Comparison of ENCODE assay signal across 11 cellular contexts in the genomic region with DNA sequence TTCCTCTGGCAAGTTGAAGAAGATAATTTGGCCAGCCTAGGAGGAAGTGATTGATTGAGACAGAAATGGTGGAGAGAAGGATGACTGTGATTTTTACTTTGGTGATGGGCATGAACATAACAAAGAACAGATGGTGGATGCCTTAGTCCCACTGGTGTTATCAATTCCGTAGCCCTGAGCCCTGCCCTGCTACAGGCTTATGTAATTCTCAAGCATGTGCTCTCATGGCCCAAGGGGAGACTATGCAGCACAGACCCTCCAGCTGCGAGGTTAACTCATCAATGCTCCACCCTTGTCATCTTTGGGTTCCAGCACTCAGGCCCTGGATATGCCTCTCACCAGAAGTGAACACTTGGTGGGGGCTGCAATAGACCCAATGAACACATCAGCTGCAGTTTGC.
DNase-seq lines count a peak whose midpoint lies in the region; ATAC-seq, FAIRE-seq and TF ChIP-seq lines count a peak whose summit lies in the region.
"Had no signal": no experiment of that assay in that cellular context is flagged by ENCODE, and none has a peak within 500 bp of the region (broad histone marks: within the 10 kb centered on the region; RNA-seq: fewer than 3 reads in every experiment).

No MANE protein-coding gene starts in this region.

- H3K27me3 Mint-ChIP-seq in activated CD4-positive, alpha-beta T cell treated with anti-CD3 and anti-CD28 coated beads, Interleukin-2, amount 10 ng/mL, durations not matched to agents 7 days and 5 days: no peaks in the 10 kb centered on the region

- CTCF ChIA-PET in activated CD4-positive, alpha-beta T cell treated with anti-CD3 and anti-CD28 coated beads, Interleukin-2, amount 10 ng/mL, durations not matched to agents 7 days and 5 days (lab: Charles Lee): interaction anchor here (1.0 to 1.8 kb wide), 5 partner anchors 14 to 133 kb away, joined by 3 to 5 read pairs (median 3); a partner anchor contains a TSS
- CTCF ChIA-PET in PC-9 (lab: Charles Lee): no interaction called here
- CTCF ChIA-PET in endothelial cell of umbilical vein (lab: Charles Lee): interaction anchor here (0.8 to 2.5 kb wide), 7 partner anchors 8 to 125 kb away, joined by 3 to 18 read pairs (median 4); a partner anchor contains a TSS

- H3F3A ChIP-seq in PC-9 (ENCODE audit: insufficient read depth, low read depth): no peaks in the 10 kb centered on the region

- H3K4me3 ChIP-seq in PC-9 (no peak overlapping the region), endothelial cell of umbilical vein (replicated peaks in 1 of 3; ENCODE audit: insufficient read depth in 1 of 3, low read depth in 1 of 3, low read length in 3 of 3) (peak overlapping the region in 1 of 3 experiments; percentile 23), spleen (peak overlapping the region in 3 of 8 donors; percentile 8 to 45 (median 14))

- BruUV-seq in PC-9 (replicated peaks; lab: Mats Ljungman, UMichigan) (no TSS peak), endothelial cell of umbilical vein (replicated peaks; lab: Mats Ljungman, UMichigan) (no TSS peak)

- H3K9me3 Mint-ChIP-seq in activated CD4-positive, alpha-beta T cell treated with anti-CD3 and anti-CD28 coated beads, Interleukin-2, amount 10 ng/mL, durations not matched to agents 7 days and 5 days: no peaks in the 10 kb centered on the region

- DNase-seq in activated CD4-positive, alpha-beta T cell treated with anti-CD3 and anti-CD28 coated beads, Interleukin-2, amount 10 ng/mL, durations not matched to agents 7 days and 5 days: no peak
- no peak for DNase-seq in activated CD4-positive, alpha-beta T cell treated with anti-CD3 and anti-CD28 coated beads, Interleukin-2, amount 50 U/mL, for 4 hours
- no peak for DNase-seq in PC-9
- DNase-seq in endothelial cell of umbilical vein (ENCODE audit: low read depth, low spot score): no peak
- DNase-seq in spleen: no peak
- DNase-seq in ureter (ENCODE audit: low spot score): no peak
- no peak for DNase-seq in NCI-H748 treated with DMSO at 0.1 percent for 48 hours (lab: John Stamatoyannopoulos, UW)
- DNase-seq: brain microvascular endothelial cell, NCI-H187 treated with DMSO at 0.1 percent for 48 hours had no signal

- no peaks in the 10 kb centered on the region for H3K9me1 ChIP-seq in endothelial cell of umbilical vein (replicated peaks; ENCODE audit: control insufficient read depth, extremely low read depth, insufficient read depth, low read length)

- ATAC-seq in HG02970 (IDR thresholded peaks at IDR 0.05; ENCODE audit: low FRiP score, unreplicated experiment): no peak

- H3K4me3 Mint-ChIP-seq in activated CD4-positive, alpha-beta T cell treated with anti-CD3 and anti-CD28 coated beads, Interleukin-2, amount 10 ng/mL, durations not matched to agents 7 days and 5 days: peak overlapping the region; percentile 70

- peak overlapping the region; percentile 21 for H3K9ac ChIP-seq in endothelial cell of umbilical vein (replicated peaks; ENCODE audit: extremely low read depth, insufficient read depth, low read length)

- no peak for TF ChIP-seq POLR2A in endothelial cell of umbilical vein (IDR thresholded peaks at IDR 0.05; ENCODE audit: low read depth, low read length)
- TF ChIP-seq POLR2A in spleen (IDR thresholded peaks at IDR 0.05): no peak

- no peak for TF ChIP-seq CTCF in PC-9 (conservative IDR thresholded peaks at IDR 0.05)
- TF ChIP-seq CTCF in endothelial cell of umbilical vein (IDR thresholded peaks at IDR 0.05; ENCODE audit: extremely low read depth in 1 of 2, insufficient read depth in 1 of 2, low read depth in 1 of 2, low read length in 2 of 2): no peak
- TF ChIP-seq CTCF in spleen (IDR thresholded peaks at IDR 0.05 in 8 of 11, conservative IDR thresholded peaks at IDR 0.05 in 3 of 11): no peak

- 53 to 66% (median 63%) methylated on average over 2 of the region's 2 CpGs for WGBS in spleen, 5 donors

- H3K9me2 ChIP-seq in PC-9 (ENCODE audit: insufficient read depth): no peaks in the 10 kb centered on the region

- intact Hi-C loops in PC-9 (cut with micrococcal nuclease; ENCODE audit: unreplicated experiment): no loop called here
- intact Hi-C loops in endothelial cell of umbilical vein (cut with micrococcal nuclease): no loop called here
- intact Hi-C loops in spleen (cut with DNase I; ENCODE audit: low total_unique reads): no loop called here

- no peaks in the 10 kb centered on the region for H3K79me2 ChIP-seq in PC-9 (ENCODE audit: low read depth)
- H3K79me2 ChIP-seq in endothelial cell of umbilical vein (ENCODE audit: control insufficient read depth, insufficient read depth, low read length): no peaks in the 10 kb centered on the region

- H3K4me1 Mint-ChIP-seq in activated CD4-positive, alpha-beta T cell treated with anti-CD3 and anti-CD28 coated beads, Interleukin-2, amount 10 ng/mL, durations not matched to agents 7 days and 5 days: peaks cover 88% of the 10 kb centered on the region

- H2AFZ ChIP-seq in PC-9 (peak overlapping the region; percentile 53; the same call in 1 of the 2 replicates), endothelial cell of umbilical vein (ENCODE audit: low read depth, low read length) (peak overlapping the region; percentile 92)

- H3K4me1 ChIP-seq in PC-9 (replicated peaks; ENCODE audit: insufficient read depth) (0 out of 2 replicates have a peak, but pooled peaks cover under 1% of the 10 kb centered on the region), endothelial cell of umbilical vein (ENCODE audit: control insufficient read depth, extremely low read depth, insufficient read depth, low read length) (peaks cover 53% of the 10 kb centered on the region), spleen (peaks cover 25 to 98% (median 61%) of the 10 kb centered on the region in 6 donors)

- H3K27ac ChIP-seq in PC-9 (no peak overlapping the region), endothelial cell of umbilical vein (ENCODE audit: insufficient read depth, low read depth, low read length) (peak overlapping the region; percentile 42), spleen (peak overlapping the region in 7 of 8 donors; percentile 38 to 81 (median 74))
- H3K27ac ChIP-seq: brain microvascular endothelial cell had no signal

- H3K4me2 ChIP-seq in PC-9 (peak overlapping the region; percentile 34), endothelial cell of umbilical vein (ENCODE audit: insufficient read depth, low read length) (peak overlapping the region; percentile 80)

- H4K20me1 ChIP-seq in PC-9 (ENCODE audit: insufficient read depth) (no peaks in the 10 kb centered on the region), endothelial cell of umbilical vein (replicated peaks; ENCODE audit: control insufficient read depth, extremely low read depth, insufficient read depth, low read length) (no peaks in the 10 kb centered on the region)

- H3K27me3 ChIP-seq in PC-9 (ENCODE audit: insufficient read depth, low read depth) (no peaks in the 10 kb centered on the region), endothelial cell of umbilical vein (ENCODE audit: control insufficient read depth in 2 of 2, insufficient read depth in 2 of 2, low read length in 2 of 2) (no peaks in the 10 kb centered on the region), spleen (replicated peaks in 1 of 7) (no peaks in the 10 kb centered on the region)
- H3K27me3 ChIP-seq: brain microvascular endothelial cell had no signal

- dilution Hi-C loops in endothelial cell of umbilical vein (cut with MboI; ENCODE audit: extremely low pct_ligation_motif_present, low sequenced_read_pairs): no loop called here

- H3K9me3 ChIP-seq in PC-9 (ENCODE audit: insufficient read depth, low read depth) (no peaks in the 10 kb centered on the region), endothelial cell of umbilical vein (replicated peaks; ENCODE audit: control insufficient read depth, insufficient read depth, low read length) (no peaks in the 10 kb centered on the region), spleen (no peaks in the 10 kb centered on the region)

- H3K36me3 ChIP-seq in PC-9 (ENCODE audit: low read depth): no peaks in the 10 kb centered on the region
- H3K36me3 ChIP-seq in endothelial cell of umbilical vein (ENCODE audit: control insufficient read depth in 2 of 2, extremely low read depth in 1 of 2, insufficient read depth in 2 of 2, low read length in 2 of 2): no peaks in the 10 kb centered on the region
- H3K36me3 ChIP-seq in spleen: no peaks in the 10 kb centered on the region
- H3K36me3 ChIP-seq: brain microvascular endothelial cell had no signal

- POLR2A ChIA-PET in activated CD4-positive, alpha-beta T cell treated with anti-CD3 and anti-CD28 coated beads, Interleukin-2, amount 10 ng/mL, durations not matched to agents 7 days and 5 days (lab: Charles Lee): interaction anchor here (0.6 to 1.5 kb wide), 3 partner anchors 38 to 223 kb away, joined by 4 read pairs; no protein-coding TSS in a partner anchor
- POLR2A ChIA-PET in PC-9 (lab: Charles Lee; ENCODE audit: unreplicated experiment): no interaction called here
- POLR2A ChIA-PET in endothelial cell of umbilical vein (lab: Charles Lee): interaction anchor here (1.0 kb wide), 1 partner anchor 125 kb away, joined by 3 read pairs; a partner anchor contains a TSS

- FAIRE-seq in endothelial cell of umbilical vein (lab: Jason Lieb, UNC): no peak
- FAIRE-seq: RCC 7860 had no signal

- peaks cover 30% of the 10 kb centered on the region for H3K36me3 Mint-ChIP-seq in activated CD4-positive, alpha-beta T cell treated with anti-CD3 and anti-CD28 coated beads, Interleukin-2, amount 10 ng/mL, durations not matched to agents 7 days and 5 days (ENCODE audit: low read depth)

- H3K27ac Mint-ChIP-seq in activated CD4-positive, alpha-beta T cell treated with anti-CD3 and anti-CD28 coated beads, Interleukin-2, amount 10 ng/mL, durations not matched to agents 7 days and 5 days: peak overlapping the region; percentile 94

TF ChIP-seq in endothelial cell of umbilical vein, 7 proteins besides CTCF, POLR2A, EP300 and RAD21:
- TF ChIP-seq MYC (IDR thresholded peaks at IDR 0.05; ENCODE audit: low read depth, low read length): no peak
- no peak for TF ChIP-seq POLR2AphosphoS5 (IDR thresholded peaks at IDR 0.05; ENCODE audit: insufficient read depth, low read depth, low read length)
- TF ChIP-seq EZH2 (IDR thresholded peaks at IDR 0.05; ENCODE audit: borderline replicate concordance, low read depth, low read length, severe bottlenecking): no peak
- no peak for TF ChIP-seq FOS (IDR thresholded peaks at IDR 0.05; ENCODE audit: borderline replicate concordance, insufficient read depth, low read length)
- TF ChIP-seq, protein P1, sequence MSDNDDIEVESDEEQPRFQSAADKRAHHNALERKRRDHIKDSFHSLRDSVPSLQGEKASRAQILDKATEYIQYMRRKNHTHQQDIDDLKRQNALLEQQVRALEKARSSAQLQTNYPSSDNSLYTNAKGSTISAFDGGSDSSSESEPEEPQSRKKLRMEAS (IDR thresholded peaks at IDR 0.05; ENCODE audit: insufficient read depth, insufficient read length): no peak
- no peak for TF ChIP-seq JUN (IDR thresholded peaks at IDR 0.05; ENCODE audit: borderline replicate concordance, insufficient read depth, insufficient read length, low read depth)
- TF ChIP-seq GATA2 (IDR thresholded peaks at IDR 0.05; ENCODE audit: insufficient read depth, insufficient read length, low read depth, low read length): no peak
